9 cellular contexts compared by ENCODE assay signal in the genomic region with DNA sequence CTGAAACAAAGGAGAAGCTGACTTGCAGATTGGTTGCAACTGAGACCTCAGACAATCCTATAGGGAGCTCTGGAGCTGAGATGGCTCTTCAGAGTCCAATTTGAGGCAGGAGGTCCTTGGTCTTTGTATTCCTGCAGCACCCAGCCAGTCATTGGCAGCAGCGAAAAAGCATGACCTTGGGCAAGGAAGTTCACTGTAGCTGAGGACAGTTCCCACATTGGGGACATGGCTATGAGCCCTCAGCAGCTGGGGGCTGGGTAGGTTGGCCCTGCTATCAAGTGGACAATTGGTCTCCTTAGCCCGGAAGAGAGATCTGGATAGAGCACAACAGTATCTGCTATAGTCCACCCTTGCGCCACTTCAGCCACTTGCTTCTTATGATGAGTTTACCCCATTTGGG.
"Had no signal": no experiment of that assay in that cellular context is flagged by ENCODE, and none has a peak within 500 bp of the region (broad histone marks: within the 10 kb centered on the region; RNA-seq: fewer than 3 reads in every experiment).

No MANE protein-coding gene starts in this region.

- H3K4me3 ChIP-seq: GM23248, GM23338, HAP-1 had no signal

- H3K27ac ChIP-seq: GM23248 had no signal

- H3K36me3 ChIP-seq: HAP-1 had no signal

- H3K4me1 ChIP-seq: HAP-1 had no signal

- H2AFZ ChIP-seq: GM23248, GM23338 had no signal

- H3K4me2 ChIP-seq: GM23338 had no signal

- ATAC-seq: GM23338, HCT116 had no signal

- DNase-seq: GOT3, H7, H9, HCEC 1CT, HFFc6 had no signal

- H3K9me3 ChIP-seq: HAP-1 had no signal

- H3K9ac ChIP-seq: GM23248 had no signal
